In the genomic region with DNA sequence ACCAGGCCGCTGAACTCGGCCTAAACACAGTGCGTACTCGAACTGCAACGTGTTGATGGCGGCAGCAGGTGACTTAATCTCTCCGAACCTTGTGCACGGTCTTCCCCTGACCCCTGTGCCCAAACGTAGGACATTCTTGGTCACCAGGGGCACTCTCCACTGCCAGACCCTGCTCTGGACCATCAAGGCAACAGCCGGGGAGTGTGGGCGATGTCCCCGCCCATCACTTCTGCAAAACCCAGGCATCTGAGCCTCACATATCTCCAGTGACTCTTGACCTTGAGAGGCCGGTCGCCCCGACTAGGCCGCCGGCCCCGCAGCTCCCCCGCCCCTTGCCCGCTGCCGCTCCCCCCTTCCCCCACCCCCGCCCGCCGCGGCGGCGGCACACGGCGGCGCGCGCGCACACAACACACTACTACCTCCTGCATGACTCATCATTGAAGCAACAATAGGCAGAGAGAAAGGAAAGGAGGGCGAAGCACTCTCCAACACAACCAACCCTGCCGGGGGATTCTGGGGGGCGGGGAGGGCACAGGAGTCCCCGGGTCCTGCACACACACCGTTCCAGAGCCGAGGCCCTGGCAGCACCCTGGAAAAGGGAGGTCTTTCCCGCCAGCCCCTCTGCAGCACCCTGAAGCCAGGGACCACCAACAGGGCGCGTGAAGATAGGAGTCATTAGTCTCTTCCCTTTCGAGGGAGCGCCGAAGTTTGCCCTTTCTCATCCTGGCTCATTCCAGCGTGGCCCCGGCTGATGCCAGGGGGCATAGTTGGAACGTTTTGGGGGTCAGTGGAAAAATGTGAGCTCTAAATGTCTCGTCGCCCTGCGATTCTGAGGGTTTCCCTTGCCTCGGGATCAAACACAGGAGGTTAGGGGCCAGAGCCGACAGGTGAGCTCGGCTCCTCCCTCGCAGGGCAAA, we compare ENCODE assay signal across 1 cellular context.
TF ChIP-seq lines count a peak whose summit lies in the region.

No MANE protein-coding gene starts in this region.

TF ChIP-seq in K562, 482 proteins besides CTCF, POLR2A, EP300 and RAD21 (continued from another document):
- peak; percentile 22; the same call in 1 of the 2 replicates for TF ChIP-seq MYC (IDR thresholded peaks at IDR 0.05; ENCODE audit: low read depth, low read length)
- TF ChIP-seq MYC (CRISPR knock-in tag; IDR thresholded peaks at IDR 0.05; ENCODE audit: borderline replicate concordance, low read depth): no peak
- TF ChIP-seq SUPT5H (IDR thresholded peaks at IDR 0.05): peak; percentile 50; the same call in 1 of the 2 replicates
- 0 out of 2 replicates have a peak, but pooled peaks have one; percentile 56 for TF ChIP-seq ERF (CRISPR knock-in tag; IDR thresholded peaks at IDR 0.05)
- 0 out of 2 replicates have a peak, but pooled peaks have one; percentile 29 for TF ChIP-seq XRCC5 (IDR thresholded peaks at IDR 0.05; ENCODE audit: low read depth, low read length)
- TF ChIP-seq ZNF3 (CRISPR knock-in tag; IDR thresholded peaks at IDR 0.05): no peak
- peak; percentile 36 for TF ChIP-seq TBP (optimal IDR thresholded peaks at IDR 0.05; ENCODE audit: low read depth, low read length)
- no peak for TF ChIP-seq DACH1 (IDR thresholded peaks at IDR 0.05; ENCODE audit: partially characterized antibody)
- no peak for TF ChIP-seq KLF16 (IDR thresholded peaks at IDR 0.05)
- TF ChIP-seq KDM4B (IDR thresholded peaks at IDR 0.05; ENCODE audit: borderline replicate concordance in 2 of 2, low read depth in 1 of 2): no peak; a peak in 1 of 4 replicates
- TF ChIP-seq ZNF668 (CRISPR knock-in tag; IDR thresholded peaks at IDR 0.05): no peak
- TF ChIP-seq MAZ (CRISPR knock-in tag; conservative IDR thresholded peaks at IDR 0.05 in 1 of 2, IDR thresholded peaks at IDR 0.05 in 1 of 2): peak in 1 of 2 experiments; percentile 30; a peak in 1 of 4 replicates
- TF ChIP-seq MXI1 (IDR thresholded peaks at IDR 0.05; ENCODE audit: low read depth, low read length): no peak
- TF ChIP-seq JUND (IDR thresholded peaks at IDR 0.05; ENCODE audit: borderline replicate concordance, low read depth, low read length): peak; percentile 93
- peak; percentile 79; the same call in 1 of the 3 replicates for TF ChIP-seq JUND (tag; IDR thresholded peaks at IDR 0.05; ENCODE audit: borderline replicate concordance, low read depth, low read length)
- TF ChIP-seq KDM1A (IDR thresholded peaks at IDR 0.05): no peak
- no peak for TF ChIP-seq STAG1 (CRISPR knock-in tag; IDR thresholded peaks at IDR 0.05; ENCODE audit: borderline replicate concordance)
- TF ChIP-seq SPI1 (IDR thresholded peaks at IDR 0.05; ENCODE audit: borderline replicate concordance, low read depth, low read length): peak; percentile 50; the same call in 1 of the 2 replicates
- TF ChIP-seq, protein P1, sequence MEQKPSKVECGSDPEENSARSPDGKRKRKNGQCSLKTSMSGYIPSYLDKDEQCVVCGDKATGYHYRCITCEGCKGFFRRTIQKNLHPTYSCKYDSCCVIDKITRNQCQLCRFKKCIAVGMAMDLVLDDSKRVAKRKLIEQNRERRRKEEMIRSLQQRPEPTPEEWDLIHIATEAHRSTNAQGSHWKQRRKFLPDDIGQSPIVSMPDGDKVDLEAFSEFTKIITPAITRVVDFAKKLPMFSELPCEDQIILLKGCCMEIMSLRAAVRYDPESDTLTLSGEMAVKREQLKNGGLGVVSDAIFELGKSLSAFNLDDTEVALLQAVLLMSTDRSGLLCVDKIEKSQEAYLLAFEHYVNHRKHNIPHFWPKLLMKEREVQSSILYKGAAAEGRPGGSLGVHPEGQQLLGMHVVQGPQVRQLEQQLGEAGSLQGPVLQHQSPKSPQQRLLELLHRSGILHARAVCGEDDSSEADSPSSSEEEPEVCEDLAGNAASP (IDR thresholded peaks at IDR 0.05): no peak
- TF ChIP-seq CREM (IDR thresholded peaks at IDR 0.05; ENCODE audit: low read depth): peak; percentile 18; the same call in 1 of the 2 replicates
- TF ChIP-seq, protein P2, sequence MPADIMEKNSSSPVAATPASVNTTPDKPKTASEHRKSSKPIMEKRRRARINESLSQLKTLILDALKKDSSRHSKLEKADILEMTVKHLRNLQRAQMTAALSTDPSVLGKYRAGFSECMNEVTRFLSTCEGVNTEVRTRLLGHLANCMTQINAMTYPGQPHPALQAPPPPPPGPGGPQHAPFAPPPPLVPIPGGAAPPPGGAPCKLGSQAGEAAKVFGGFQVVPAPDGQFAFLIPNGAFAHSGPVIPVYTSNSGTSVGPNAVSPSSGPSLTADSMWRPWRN (IDR thresholded peaks at IDR 0.05; ENCODE audit: low read depth): 0 out of 2 replicates have a peak, but pooled peaks have one; percentile 4
- TF ChIP-seq SMARCA5 (IDR thresholded peaks at IDR 0.05): peak; percentile 75
- TF ChIP-seq FOSL1 (tag; conservative IDR thresholded peaks at IDR 0.05): peak; percentile 94
- no peak for TF ChIP-seq RCOR1 (IDR thresholded peaks at IDR 0.05; ENCODE audit: borderline replicate concordance in 1 of 2, low read depth in 2 of 2, low read length in 2 of 2)
- TF ChIP-seq, protein P3, sequence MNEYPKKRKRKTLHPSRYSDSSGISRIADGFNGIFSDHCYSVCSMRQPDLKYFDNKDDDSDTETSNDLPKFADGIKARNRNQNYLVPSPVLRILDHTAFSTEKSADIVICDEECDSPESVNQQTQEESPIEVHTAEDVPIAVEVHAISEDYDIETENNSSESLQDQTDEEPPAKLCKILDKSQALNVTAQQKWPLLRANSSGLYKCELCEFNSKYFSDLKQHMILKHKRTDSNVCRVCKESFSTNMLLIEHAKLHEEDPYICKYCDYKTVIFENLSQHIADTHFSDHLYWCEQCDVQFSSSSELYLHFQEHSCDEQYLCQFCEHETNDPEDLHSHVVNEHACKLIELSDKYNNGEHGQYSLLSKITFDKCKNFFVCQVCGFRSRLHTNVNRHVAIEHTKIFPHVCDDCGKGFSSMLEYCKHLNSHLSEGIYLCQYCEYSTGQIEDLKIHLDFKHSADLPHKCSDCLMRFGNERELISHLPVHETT (CRISPR knock-in tag; conservative IDR thresholded peaks at IDR 0.05 in 1 of 2, IDR thresholded peaks at IDR 0.05 in 1 of 2): peak in 1 of 2 experiments; percentile 87; a peak in 2 of 4 replicates
- TF ChIP-seq NFXL1 (CRISPR knock-in tag; IDR thresholded peaks at IDR 0.05): no peak
- peak; percentile 43 for TF ChIP-seq RBBP5 (IDR thresholded peaks at IDR 0.05; ENCODE audit: borderline replicate concordance, insufficient read depth, low read length, poor library complexity, severe bottlenecking)
- TF ChIP-seq PHF8 (IDR thresholded peaks at IDR 0.05; ENCODE audit: borderline replicate concordance, low read length): peak; percentile 9; the same call in 1 of the 2 replicates
- TF ChIP-seq RBM22 (IDR thresholded peaks at IDR 0.05; ENCODE audit: low read depth, low read length, poor library complexity, severe bottlenecking): no peak
- no peak for TF ChIP-seq SETDB1 (IDR thresholded peaks at IDR 0.05; ENCODE audit: low read length)
